ENCODE assay signal across 25 cellular contexts in genomic region chr7:154880512-154880911, GRCh38.
"Had no signal": no experiment of that assay in that cellular context is flagged by ENCODE, and none has a peak within 500 bp of the region (broad histone marks: within the 10 kb centered on the region; RNA-seq: fewer than 3 reads in every experiment).

No MANE protein-coding gene starts in this region.

- H2AFZ ChIP-seq: hepatocyte, neural progenitor cell had no signal

- H3K9ac ChIP-seq: neural progenitor cell had no signal

- H3K9me3 ChIP-seq: esophagus muscularis mucosa, gastroesophageal sphincter, heart left ventricle, psoas muscle, spleen, testis, tibial artery had no signal

- H3K36me3 ChIP-seq: esophagus muscularis mucosa, gastroesophageal sphincter, heart left ventricle, neural progenitor cell, spleen, tibial artery had no signal

- H3K27me3 ChIP-seq: dorsolateral prefrontal cortex, esophagus muscularis mucosa, foreskin keratinocyte, gastroesophageal sphincter, hepatocyte, neural progenitor cell, testis had no signal

- DNase-seq: effector CD4-positive, alpha-beta T cell; foreskin keratinocyte; heart left ventricle; kidney; natural killer cell; nucleus accumbens; psoas muscle; right cardiac atrium; spleen; stimulated activated CD4-positive, alpha-beta T cell treated with anti-CD3 and anti-CD28 coated beads, Interleukin-4, amount 100 ng/mL, for 4 hours; stimulated activated naive CD8-positive, alpha-beta T cell treated with anti-CD3 and anti-CD28 coated beads, Interleukin-15, Interleukin-2, amounts not matched to agents 100 U/mL and 50 U/mL, for 24 hours; testis; tibial artery had no signal

- H3K4me1 ChIP-seq: esophagus muscularis mucosa, foreskin keratinocyte, gastroesophageal sphincter, heart left ventricle, psoas muscle, spleen, testis, tibial artery had no signal

- H3K27ac Mint-ChIP-seq: memory B cell; natural killer cell; stimulated activated memory B cell treated with anti-CD40 and anti-IgM and Interleukin-4, amounts not matched to agents 10 μg/mL and 1 μg/mL and 100 μg/mL, for 72 hours; type B pancreatic cell had no signal

- H3K4me1 Mint-ChIP-seq: memory B cell; natural killer cell; stimulated activated memory B cell treated with anti-CD40 and anti-IgM and Interleukin-4, amounts not matched to agents 10 μg/mL and 1 μg/mL and 100 μg/mL, for 72 hours had no signal

- FAIRE-seq: colon, kidney had no signal

- ATAC-seq: foreskin keratinocyte; gastroesophageal sphincter; heart left ventricle; left lobe of liver; natural killer cell; psoas muscle; right cardiac atrium; stimulated activated memory B cell treated with anti-CD40 and anti-IgM and Interleukin-4, amounts not matched to agents 10 μg/mL and 1 μg/mL and 100 μg/mL, for 72 hours; stimulated activated naive CD8-positive, alpha-beta T cell treated with anti-CD3 and anti-CD28 coated beads, Interleukin-15, Interleukin-2, amounts not matched to agents 100 U/mL and 50 U/mL, for 24 hours had no signal

- H3K27ac ChIP-seq: dorsolateral prefrontal cortex, esophagus muscularis mucosa, foreskin keratinocyte, gastroesophageal sphincter, heart left ventricle, hepatocyte, neural progenitor cell, psoas muscle, skin epidermis, spleen, testis, tibial artery had no signal

- H3K4me3 ChIP-seq: dorsolateral prefrontal cortex, esophagus muscularis mucosa, gastroesophageal sphincter, heart left ventricle, hepatocyte, lung, neural progenitor cell, psoas muscle, skin epidermis, spleen, testis, tibial artery had no signal

- H3K4me3 Mint-ChIP-seq: memory B cell; natural killer cell; neural progenitor cell; stimulated activated memory B cell treated with anti-CD40 and anti-IgM and Interleukin-4, amounts not matched to agents 10 μg/mL and 1 μg/mL and 100 μg/mL, for 72 hours; type B pancreatic cell had no signal

- H3K36me3 Mint-ChIP-seq: memory B cell; natural killer cell; neural progenitor cell; stimulated activated memory B cell treated with anti-CD40 and anti-IgM and Interleukin-4, amounts not matched to agents 10 μg/mL and 1 μg/mL and 100 μg/mL, for 72 hours; type B pancreatic cell had no signal

- H3K4me2 ChIP-seq: hepatocyte, neural progenitor cell had no signal

- H3K79me2 ChIP-seq: hepatocyte had no signal

- H3K9me3 Mint-ChIP-seq: memory B cell; natural killer cell; neural progenitor cell; stimulated activated memory B cell treated with anti-CD40 and anti-IgM and Interleukin-4, amounts not matched to agents 10 μg/mL and 1 μg/mL and 100 μg/mL, for 72 hours; type B pancreatic cell had no signal
